11 cellular contexts compared by ENCODE assay signal in genomic region chr12:6548556-6549378, GRCh38. TPM values are rescaled to one million over a fixed set of nuclear protein-coding genes. Genes with fewer than 3 reads are reported as not detected.
A peak's percentile ranks its signal among the peaks of the same experiment; 100 is the strongest.
DNase-seq lines count a peak whose midpoint lies in the region; ATAC-seq, FAIRE-seq and TF ChIP-seq lines count a peak whose summit lies in the region.
"Had no signal": no experiment of that assay in that cellular context is flagged by ENCODE, and none has a peak within 500 bp of the region (broad histone marks: within the 10 kb centered on the region; RNA-seq: fewer than 3 reads in every experiment).

No MANE protein-coding gene starts in this region.

- no peak overlapping the region for H3K4me3 Mint-ChIP-seq in activated CD8-positive, alpha-beta T cell treated with anti-CD3 and anti-CD28 coated beads, Interleukin-2, amount 10 ng/mL, durations not matched to agents 7 days and 5 days
- H3K4me3 Mint-ChIP-seq in activated CD8-positive, alpha-beta T cell treated with anti-CD3 and anti-CD28 coated beads for 36 hours, result no peak overlapping the region
- H3K4me3 Mint-ChIP-seq: activated B cell treated with CpG ODN at 0.5 μM for 24 hours had no signal

- H3K27me3 ChIP-seq in bronchial epithelial cell (ENCODE audit: control insufficient read depth, insufficient read depth, low read length), result no peaks in the 10 kb centered on the region
- H3K27me3 ChIP-seq in upper lobe of left lung, result no peaks in the 10 kb centered on the region

- FAIRE-seq in bronchial epithelial cell (lab: Jason Lieb, UNC), result no peak

- H3K4me1 ChIP-seq in mesodermal cell (ENCODE audit: control insufficient read depth, insufficient read depth, low read length, poor library complexity, severe bottlenecking), result peaks cover 56% of the 10 kb centered on the region
- peaks cover 37 to 53% (median 44%) of the 10 kb centered on the region in 4 donors for H3K4me1 ChIP-seq in upper lobe of left lung

- intact Hi-C loops in activated CD8-positive, alpha-beta T cell treated with anti-CD3 and anti-CD28 coated beads for 36 hours (cut with micrococcal nuclease), result no loop called here

- H3K4me3 ChIP-seq in bronchial epithelial cell (ENCODE audit: low read depth, low read length) (no peak overlapping the region), mesodermal cell (ENCODE audit: extremely low read depth, insufficient read depth, low read length, poor library complexity, severe bottlenecking) (no peak overlapping the region), upper lobe of left lung (peak overlapping the region in 1 of 4 donors; percentile 17)

- H3K27me3 Mint-ChIP-seq in activated CD8-positive, alpha-beta T cell treated with anti-CD3 and anti-CD28 coated beads, Interleukin-2, amount 10 ng/mL, durations not matched to agents 7 days and 5 days (ENCODE audit: low read depth), result no peaks in the 10 kb centered on the region
- no peaks in the 10 kb centered on the region for H3K27me3 Mint-ChIP-seq in activated CD8-positive, alpha-beta T cell treated with anti-CD3 and anti-CD28 coated beads for 36 hours
- H3K27me3 Mint-ChIP-seq: activated B cell treated with CpG ODN at 0.5 μM for 24 hours had no signal

- peaks cover 48% of the 10 kb centered on the region for H3K36me3 Mint-ChIP-seq in activated CD8-positive, alpha-beta T cell treated with anti-CD3 and anti-CD28 coated beads, Interleukin-2, amount 10 ng/mL, durations not matched to agents 7 days and 5 days (ENCODE audit: low read depth)
- peaks cover 14% of the 10 kb centered on the region for H3K36me3 Mint-ChIP-seq in activated CD8-positive, alpha-beta T cell treated with anti-CD3 and anti-CD28 coated beads for 36 hours (ENCODE audit: low read depth)

- no peak for TF ChIP-seq EP300 in upper lobe of left lung (IDR thresholded peaks at IDR 0.05)

- TF ChIP-seq POLR2A in upper lobe of left lung (IDR thresholded peaks at IDR 0.05), result no peak

- H3K27ac ChIP-seq in mesodermal cell (ENCODE audit: low read depth, low read length, severe bottlenecking), result peak overlapping the region; percentile 65
- H3K27ac ChIP-seq in upper lobe of left lung, result peak overlapping the region; percentile 60 to 89 (median 84)

- DNase-seq in activated CD8-positive, alpha-beta T cell treated with anti-CD3 and anti-CD28 coated beads, Interleukin-2, amount 10 ng/mL, durations not matched to agents 7 days and 5 days, result no peak
- DNase-seq in activated CD8-positive, alpha-beta T cell treated with anti-CD3 and anti-CD28 coated beads for 36 hours, result no peak
- DNase-seq in bronchial epithelial cell (ENCODE audit: low read depth) (peak; percentile 67), upper lobe of left lung (peak in 1 of 2 donors; percentile 80), NCI-H446 treated with DMSO at 0.1 percent for 48 hours (lab: John Stamatoyannopoulos, UW) (no peak), NCI-H187 (lab: John Stamatoyannopoulos, UW) (no peak)
- DNase-seq in activated CD4-positive, CD25-positive, alpha-beta regulatory T cell treated with anti-CD3 and anti-CD28 coated beads, Interleukin-2, amount 50 U/mL, for 72 hours, result no peak
- DNase-seq: activated B cell treated with CpG ODN at 0.5 μM for 24 hours; effector CD8-positive, alpha-beta T cell; NCI-H1694 treated with DMSO at 0.1 percent for 48 hours had no signal

- ATAC-seq in activated CD8-positive, alpha-beta T cell treated with anti-CD3 and anti-CD28 coated beads, Interleukin-2, amount 10 ng/mL, durations not matched to agents 7 days and 5 days, result no peak
- ATAC-seq in activated CD8-positive, alpha-beta T cell treated with anti-CD3 and anti-CD28 coated beads for 36 hours, result no peak
- ATAC-seq in upper lobe of left lung (ENCODE audit: low FRiP score in 2 of 2), result peak in 1 of 2 donors; percentile 13

- H3K9me3 Mint-ChIP-seq in activated CD8-positive, alpha-beta T cell treated with anti-CD3 and anti-CD28 coated beads, Interleukin-2, amount 10 ng/mL, durations not matched to agents 7 days and 5 days (ENCODE audit: insufficient read depth), result no peaks in the 10 kb centered on the region
- no peaks in the 10 kb centered on the region for H3K9me3 Mint-ChIP-seq in activated CD8-positive, alpha-beta T cell treated with anti-CD3 and anti-CD28 coated beads for 36 hours
- H3K9me3 Mint-ChIP-seq: activated B cell treated with CpG ODN at 0.5 μM for 24 hours had no signal

- POLR2A ChIA-PET in activated CD8-positive, alpha-beta T cell treated with anti-CD3 and anti-CD28 coated beads, Interleukin-2, amount 10 ng/mL, durations not matched to agents 7 days and 5 days (lab: Charles Lee), result interaction anchor here (0.9 to 7.3 kb wide), 2 partner anchors 12 to 14 kb away, joined by 3 to 74 read pairs; partner anchors contain the start of gene GAPDH
- POLR2A ChIA-PET in activated CD8-positive, alpha-beta T cell treated with anti-CD3 and anti-CD28 coated beads for 36 hours (lab: Charles Lee), result interaction anchor here (1.6 to 18.1 kb wide), 2 partner anchors 9 to 10 kb away, joined by 3 to 264 read pairs; partner anchors contain the start of gene GAPDH

- H3K4me1 Mint-ChIP-seq in activated CD8-positive, alpha-beta T cell treated with anti-CD3 and anti-CD28 coated beads, Interleukin-2, amount 10 ng/mL, durations not matched to agents 7 days and 5 days (ENCODE audit: low read depth), result peaks cover 35% of the 10 kb centered on the region
- peaks cover 26% of the 10 kb centered on the region for H3K4me1 Mint-ChIP-seq in activated CD8-positive, alpha-beta T cell treated with anti-CD3 and anti-CD28 coated beads for 36 hours (ENCODE audit: low read depth)

- no peak for TF ChIP-seq CTCF in activated CD8-positive, alpha-beta T cell treated with anti-CD3 and anti-CD28 coated beads for 36 hours (IDR thresholded peaks at IDR 0.05)
- TF ChIP-seq CTCF in bronchial epithelial cell (IDR thresholded peaks at IDR 0.05; ENCODE audit: insufficient read depth, low read length, severe bottlenecking) (no peak), upper lobe of left lung (IDR thresholded peaks at IDR 0.05) (no peak)

- H3K36me3 ChIP-seq in bronchial epithelial cell (ENCODE audit: control insufficient read depth, insufficient read depth, low read length) (peaks cover 1% of the 10 kb centered on the region), mesodermal cell (ENCODE audit: control insufficient read depth, insufficient read depth, low read length) (peaks cover 78% of the 10 kb centered on the region), upper lobe of left lung (peaks cover 0 to 53% (median 29%) of the 10 kb centered on the region in 4 donors)

- CTCF ChIA-PET in activated CD8-positive, alpha-beta T cell treated with anti-CD3 and anti-CD28 coated beads, Interleukin-2, amount 10 ng/mL, durations not matched to agents 7 days and 5 days (lab: Charles Lee), result interaction anchor here (1.3 to 1.7 kb wide), 3 partner anchors 9 to 17 kb away, joined by 3 to 6 read pairs (median 4); no protein-coding TSS in a partner anchor
- CTCF ChIA-PET in activated CD8-positive, alpha-beta T cell treated with anti-CD3 and anti-CD28 coated beads for 36 hours (lab: Charles Lee), result interaction anchor here (1.4 to 6.1 kb wide), 4 partner anchors 9 to 22 kb away, joined by 4 to 68 read pairs (median 16); no protein-coding TSS in a partner anchor

- peak overlapping the region; percentile 30 for H3K27ac Mint-ChIP-seq in activated CD8-positive, alpha-beta T cell treated with anti-CD3 and anti-CD28 coated beads, Interleukin-2, amount 10 ng/mL, durations not matched to agents 7 days and 5 days
- H3K27ac Mint-ChIP-seq in activated CD8-positive, alpha-beta T cell treated with anti-CD3 and anti-CD28 coated beads for 36 hours, result no peak overlapping the region
- H3K27ac Mint-ChIP-seq: activated B cell treated with CpG ODN at 0.5 μM for 24 hours had no signal

- H3K9me3 ChIP-seq in mesodermal cell (ENCODE audit: control insufficient read depth, low read length) (no peaks in the 10 kb centered on the region), upper lobe of left lung (no peaks in the 10 kb centered on the region)

- 90% methylated on average over 29 of the region's 34 CpGs for WGBS in mesodermal cell (ENCODE audit: insufficient coverage in 2 of 2), 2 experiments
- WGBS in upper lobe of left lung, 2 donors, result 78% methylated on average over 18 to 34 of the region's 34 CpGs

RNA-seq across cellular contexts. Expression of gene IFFO1, which starts 7.1 kb away (rescaled TPM):
- total RNA-seq in activated CD8-positive, alpha-beta T cell treated with anti-CD3 and anti-CD28 coated beads, Interleukin-2, amount 10 ng/mL, durations not matched to agents 7 days and 5 days, result 10 to 100 TPM; 24.9 to 25.5 TPM
- total RNA-seq in activated CD8-positive, alpha-beta T cell treated with anti-CD3 and anti-CD28 coated beads for 36 hours, result 1 to 10 TPM; 7.8 to 8.5 TPM
- total RNA-seq in bronchial epithelial cell, result 0.51 and 0.53 TPM in 2 replicates
- polyA plus RNA-seq in mesodermal cell (2013, experiment 1 of 2), result 17.7 TPM
- 14.3 TPM for polyA plus RNA-seq in mesodermal cell (2013, experiment 2 of 2)
- total RNA-seq in upper lobe of left lung, result 100 to 1,000 TPM in 1 of 6 donors, 10 to 100 TPM in 5; 13.3 to 108 (median 32.0) TPM

RNA-seq across cellular contexts. Expression of gene GAPDH, which starts 14.4 kb away (rescaled TPM):
- total RNA-seq in activated CD8-positive, alpha-beta T cell treated with anti-CD3 and anti-CD28 coated beads, Interleukin-2, amount 10 ng/mL, durations not matched to agents 7 days and 5 days, result 1,000 to 10,000 TPM; 6,175 to 6,471 TPM
- 1,000 to 10,000 TPM; 9,109 to 9,234 TPM for total RNA-seq in activated CD8-positive, alpha-beta T cell treated with anti-CD3 and anti-CD28 coated beads for 36 hours
- total RNA-seq in bronchial epithelial cell, result 5,048 and 6,753 TPM in 2 replicates
- polyA plus RNA-seq in mesodermal cell (2013, experiment 1 of 2), result 4,059 TPM
- 3,444 TPM for polyA plus RNA-seq in mesodermal cell (2013, experiment 2 of 2)
- 1,000 to 10,000 TPM in 3 of 6 donors, 100 to 1,000 TPM in 3; 442 to 1,402 (median 931) TPM for total RNA-seq in upper lobe of left lung

RNA-seq across cellular contexts. Expression of gene NOP2, which starts 19.3 kb away (rescaled TPM):
- 10 to 100 TPM; 84.2 to 87.6 TPM for total RNA-seq in activated CD8-positive, alpha-beta T cell treated with anti-CD3 and anti-CD28 coated beads, Interleukin-2, amount 10 ng/mL, durations not matched to agents 7 days and 5 days
- 10 to 100 TPM; 87.9 to 89.4 TPM for total RNA-seq in activated CD8-positive, alpha-beta T cell treated with anti-CD3 and anti-CD28 coated beads for 36 hours
- total RNA-seq in bronchial epithelial cell (26.5 and 33.4 TPM in 2 replicates), upper lobe of left lung (10 to 100 TPM; 19.4 to 49.2 (median 36.6) TPM)
- polyA plus RNA-seq in mesodermal cell (2013, experiment 1 of 2), result 34.8 TPM
- polyA plus RNA-seq in mesodermal cell (2013, experiment 2 of 2), result 34.5 TPM

RNA-seq across cellular contexts. Expression of gene NCAPD2, which starts 54.9 kb away (rescaled TPM):
- total RNA-seq in activated CD8-positive, alpha-beta T cell treated with anti-CD3 and anti-CD28 coated beads, Interleukin-2, amount 10 ng/mL, durations not matched to agents 7 days and 5 days, result 100 to 1,000 TPM; 195 to 201 TPM
- 100 to 1,000 TPM; 195 to 196 TPM for total RNA-seq in activated CD8-positive, alpha-beta T cell treated with anti-CD3 and anti-CD28 coated beads for 36 hours
- total RNA-seq in bronchial epithelial cell (14.7 and 17.9 TPM in 2 replicates), upper lobe of left lung (10 to 100 TPM; 15.4 to 43.0 (median 25.5) TPM)
- polyA plus RNA-seq in mesodermal cell (2013, experiment 1 of 2), result 98.3 TPM
- polyA plus RNA-seq in mesodermal cell (2013, experiment 2 of 2), result 88.4 TPM

RNA-seq across cellular contexts. Expression of gene MRPL51, which starts 55.7 kb away (rescaled TPM):
- 100 to 1,000 TPM; 217 to 228 TPM for total RNA-seq in activated CD8-positive, alpha-beta T cell treated with anti-CD3 and anti-CD28 coated beads, Interleukin-2, amount 10 ng/mL, durations not matched to agents 7 days and 5 days
- 100 to 1,000 TPM; 230 to 254 TPM for total RNA-seq in activated CD8-positive, alpha-beta T cell treated with anti-CD3 and anti-CD28 coated beads for 36 hours
- total RNA-seq in bronchial epithelial cell (61.1 and 102 TPM in 2 replicates), upper lobe of left lung (100 to 1,000 TPM in 2 of 6 donors, 10 to 100 TPM in 4; 40.1 to 125 (median 67.2) TPM)
- 259 TPM for polyA plus RNA-seq in mesodermal cell (2013, experiment 1 of 2)
- 255 TPM for polyA plus RNA-seq in mesodermal cell (2013, experiment 2 of 2)
